Comparison of ENCODE assay signal across 17 cellular contexts in the genomic region with DNA sequence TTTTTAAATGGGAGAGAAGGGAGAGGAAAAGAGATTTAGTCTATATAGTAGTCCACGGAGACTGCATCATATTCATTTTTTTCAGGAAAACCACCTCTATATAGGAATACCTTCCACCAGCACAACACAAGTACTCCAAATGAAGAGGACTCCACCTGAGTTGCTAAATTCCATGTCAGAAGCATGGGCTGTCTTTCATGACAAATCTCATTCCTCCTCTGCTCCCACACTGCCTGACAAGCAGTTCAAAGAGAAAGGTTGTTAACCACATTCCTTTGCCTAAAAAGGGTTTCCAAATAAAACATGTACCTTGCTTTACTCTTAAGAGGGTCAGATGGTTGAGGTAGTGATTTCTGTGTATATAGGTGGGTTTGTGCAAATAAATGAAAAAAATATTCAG.
DNase-seq lines count a peak whose midpoint lies in the region; ATAC-seq, FAIRE-seq and TF ChIP-seq lines count a peak whose summit lies in the region.
"Had no signal": no experiment of that assay in that cellular context is flagged by ENCODE, and none has a peak within 500 bp of the region (broad histone marks: within the 10 kb centered on the region; RNA-seq: fewer than 3 reads in every experiment).

No MANE protein-coding gene starts in this region.

- H3K4me3 ChIP-seq in PC-3 (ENCODE audit: low read length) (no peak overlapping the region), HepG2 (replicated peaks in 1 of 3; ENCODE audit: insufficient read depth in 1 of 3, low read depth in 2 of 3, low read length in 3 of 3) (no peak overlapping the region), MG63 (no peak overlapping the region)
- H3K4me3 ChIP-seq in effector memory CD4-positive, alpha-beta T cell (ENCODE audit: insufficient read depth, low read depth, low read length, poor library complexity, severe bottlenecking) = no peak overlapping the region

- H3K27me3 ChIP-seq in PC-3 (ENCODE audit: low read length) = peaks cover 4% of the 10 kb centered on the region; the same call in 1 of the 2 replicates
- no peaks in the 10 kb centered on the region for H3K27me3 ChIP-seq in HepG2 (ENCODE audit: control insufficient read depth in 1 of 2, insufficient read depth in 2 of 2, low read length in 2 of 2)
- no peaks in the 10 kb centered on the region for H3K27me3 ChIP-seq in effector memory CD4-positive, alpha-beta T cell (replicated peaks; ENCODE audit: control insufficient read depth, insufficient read depth, low read length, poor library complexity, severe bottlenecking)
- no peaks in the 10 kb centered on the region for H3K27me3 ChIP-seq in MG63

- H3K79me2 ChIP-seq in PC-3 (ENCODE audit: low read length) (no peaks in the 10 kb centered on the region), HepG2 (ENCODE audit: insufficient read depth, low read length) (no peaks in the 10 kb centered on the region)

- H3K27me3 Mint-ChIP-seq in osteocyte (ENCODE audit: unreplicated experiment) = no peaks in the 10 kb centered on the region

- no peaks in the 10 kb centered on the region for H3K36me3 ChIP-seq in PC-3 (ENCODE audit: low read depth, low read length)
- no peaks in the 10 kb centered on the region for H3K36me3 ChIP-seq in HepG2 (replicated peaks in 1 of 2; ENCODE audit: control insufficient read depth in 1 of 2, insufficient read depth in 2 of 2, low read length in 2 of 2)
- H3K36me3 ChIP-seq in effector memory CD4-positive, alpha-beta T cell (ENCODE audit: control insufficient read depth, insufficient read depth, low read length) = no peaks in the 10 kb centered on the region
- no peaks in the 10 kb centered on the region for H3K36me3 ChIP-seq in MG63

- H3K4me1 ChIP-seq in PC-3 (ENCODE audit: insufficient read depth, low read length) (no peaks in the 10 kb centered on the region), HepG2 (ENCODE audit: insufficient read depth, low read length) (peaks cover 42% of the 10 kb centered on the region)
- no peaks in the 10 kb centered on the region for H3K4me1 ChIP-seq in effector memory CD4-positive, alpha-beta T cell (ENCODE audit: control insufficient read depth, insufficient read depth, low read length, poor library complexity, severe bottlenecking)

- WGBS in HepG2 (ENCODE audit: low lambda C conversion rate) = 86% methylated on average over 1 of the region's 1 CpG

- intact Hi-C loops in PC-3 (cut with micrococcal nuclease) = no loop called here
- intact Hi-C loops in HepG2 (cut with micrococcal nuclease; ENCODE audit: unreplicated experiment) = no loop called here

- no peaks in the 10 kb centered on the region for H3F3A ChIP-seq in PC-3 (ENCODE audit: low read length, unreplicated experiment)

- no peak for TF ChIP-seq POLR2A in HepG2 (IDR thresholded peaks at IDR 0.05; ENCODE audit: insufficient read depth in 1 of 2, low read depth in 2 of 2, low read length in 2 of 2)

- peaks cover 33% of the 10 kb centered on the region for H3K4me1 Mint-ChIP-seq in osteocyte (ENCODE audit: unreplicated experiment)
- H3K4me1 Mint-ChIP-seq: CD14-positive monocyte had no signal

- H3K9me2 ChIP-seq in PC-3 (replicated peaks; ENCODE audit: low read length) = no peaks in the 10 kb centered on the region

- POLR2A ChIA-PET in PC-3 (lab: Charles Lee; ENCODE audit: unreplicated experiment) (no interaction called here), HepG2 (lab: Yijun Ruan, JAX) (no interaction called here), RWPE1 (lab: Yijun Ruan, JAX; ENCODE audit: low non-redundant PET) (no interaction called here)

- no peak overlapping the region for H3K27ac ChIP-seq in PC-3 (ENCODE audit: low read length)
- H3K27ac ChIP-seq in HepG2 (ENCODE audit: extremely low read length, insufficient read depth, low read length) = no peak overlapping the region
- H3K27ac ChIP-seq in effector memory CD4-positive, alpha-beta T cell (ENCODE audit: insufficient read depth, low read length, poor library complexity, severe bottlenecking) = no peak overlapping the region
- H3K27ac ChIP-seq in RWPE1 = no peak overlapping the region

- TF ChIP-seq CTCF in PC-3 (conservative IDR thresholded peaks at IDR 0.05; ENCODE audit: low read depth, low read length) (no peak), HepG2 (CRISPR knock-in tag; IDR thresholded peaks at IDR 0.05) (no peak), osteocyte (IDR thresholded peaks at IDR 0.05) (no peak), RWPE1 (conservative IDR thresholded peaks at IDR 0.05; ENCODE audit: low read depth) (no peak)

- H3K9me3 Mint-ChIP-seq in osteocyte (ENCODE audit: unreplicated experiment) = no peaks in the 10 kb centered on the region
- H3K9me3 Mint-ChIP-seq: CD14-positive monocyte, H9 had no signal

- H3K9ac ChIP-seq in PC-3 (ENCODE audit: low read length) (no peak overlapping the region), HepG2 (ENCODE audit: insufficient read depth, low read depth, low read length) (no peak overlapping the region)

- DNase-seq in PC-3 = no peak
- no peak for DNase-seq in HepG2 (ENCODE audit: low spot score)
- no peak for DNase-seq in osteocyte (ENCODE audit: extremely low spot score, unreplicated experiment)
- no peak for DNase-seq in effector memory CD4-positive, alpha-beta T cell
- DNase-seq in RWPE1 (ENCODE audit: low spot score) = no peak
- no peak for DNase-seq in MG63
- DNase-seq: ACHN; AML-193; Calu3; DMS53; H9; NCI-H187 treated with DMSO at 0.1 percent for 48 hours; NCI-H526 treated with DMSO at 0.1 percent for 48 hours; NK-92 treated with Interleukin-12 subunit alpha and Interleukin-12 subunit beta, amount 100 ng/mL, for 24 hours; SIG-M5 had no signal

- H4K20me1 ChIP-seq in PC-3 (ENCODE audit: low read length) (no peaks in the 10 kb centered on the region), HepG2 (ENCODE audit: insufficient read depth, low read length) (no peaks in the 10 kb centered on the region)

- CTCF ChIA-PET in PC-3 (lab: Charles Lee) (no interaction called here), HepG2 (lab: Yijun Ruan, JAX; ENCODE audit: low intra/inter-chr PET ratio, low total read pairs) (no interaction called here), RWPE1 (lab: Yijun Ruan, JAX) (interaction anchor here (0.6 kb wide), 1 partner anchor 1889 kb away, joined by 3 read pairs; no protein-coding TSS in a partner anchor)

- in situ Hi-C loops in HepG2 (cut with HindIII; ENCODE audit: extremely low pct_ligation_motif_present, low pct_unique_long_range_greater_than_20kb) = no loop called here

- no TSS peak for BruUV-seq in PC-3 (replicated peaks; lab: Mats Ljungman, UMichigan)
- BruUV-seq in HepG2 (replicated peaks; lab: Mats Ljungman, UMichigan) = no TSS peak

- H3K4me3 Mint-ChIP-seq in osteocyte (ENCODE audit: unreplicated experiment) = no peak overlapping the region
- H3K4me3 Mint-ChIP-seq: CD14-positive monocyte, H9 had no signal

- H2AFZ ChIP-seq in PC-3 (ENCODE audit: low read length) = no peak overlapping the region
- H2AFZ ChIP-seq in HepG2 (ENCODE audit: low read length) = no peak overlapping the region

- TF ChIP-seq EP300 in HepG2 (IDR thresholded peaks at IDR 0.05; ENCODE audit: low read depth in 2 of 2, low read length in 2 of 2) = no peak
- TF ChIP-seq EP300 in HepG2 (CRISPR knock-in tag; IDR thresholded peaks at IDR 0.05; ENCODE audit: borderline replicate concordance) = no peak

- H3K4me2 ChIP-seq in PC-3 (ENCODE audit: low read length) (no peak overlapping the region), HepG2 (ENCODE audit: low read depth, low read length) (no peak overlapping the region)

- ATAC-seq in GM19351 (IDR thresholded peaks at IDR 0.05; ENCODE audit: unreplicated experiment) (peak; percentile 6), PC-3 (peak; percentile 38; the same call in 1 of the 2 replicates), HepG2 (peak; percentile 64)

- H3K36me3 Mint-ChIP-seq in osteocyte (ENCODE audit: unreplicated experiment) = peaks cover 3% of the 10 kb centered on the region
- H3K36me3 Mint-ChIP-seq: CD14-positive monocyte had no signal

- no peak for TF ChIP-seq RAD21 in HepG2 (CRISPR knock-in tag; IDR thresholded peaks at IDR 0.05)

- peak overlapping the region; percentile 54 for H3K27ac Mint-ChIP-seq in osteocyte (ENCODE audit: unreplicated experiment)
- H3K27ac Mint-ChIP-seq: CD14-positive monocyte, H9 had no signal

- FAIRE-seq in HepG2 (lab: Jason Lieb, UNC) = no peak

- H3K9me3 ChIP-seq in PC-3 (ENCODE audit: low read length) = no peaks in the 10 kb centered on the region
- no peaks in the 10 kb centered on the region for H3K9me3 ChIP-seq in HepG2 (ENCODE audit: low read length)
- no peaks in the 10 kb centered on the region for H3K9me3 ChIP-seq in effector memory CD4-positive, alpha-beta T cell (ENCODE audit: control insufficient read depth, low read length)
- H3K9me3 ChIP-seq in MG63 = no peaks in the 10 kb centered on the region

TF ChIP-seq in HepG2, 621 proteins besides CTCF, POLR2A, EP300 and RAD21:
- TF ChIP-seq TCF12 (IDR thresholded peaks at IDR 0.05) = no peak
- no peak for TF ChIP-seq TCF12 (CRISPR knock-in tag; IDR thresholded peaks at IDR 0.05)
- TF ChIP-seq SRF (IDR thresholded peaks at IDR 0.05; ENCODE audit: low read depth, low read length) = peak; percentile 41

Comparison
In these comparisons a context has a peak if more than half of its experiments do, and no peak if none do; other contexts are left out.
1. ATAC-seq: peak in every context shown above with its lines; median percentile 64 in HepG2; 38 in PC-3; 6 in GM19351.